Comparison of ENCODE assay signal across 9 cellular contexts in genomic region chr1:109876617-109877319, GRCh38. TPM values are rescaled to one million over a fixed set of nuclear protein-coding genes. Genes with fewer than 3 reads are reported as not detected.
DNase-seq lines count a peak whose midpoint lies in the region; TF ChIP-seq lines count a peak whose summit lies in the region.
"Had no signal": no experiment of that assay in that cellular context is flagged by ENCODE, and none has a peak within 500 bp of the region (broad histone marks: within the 10 kb centered on the region; RNA-seq: fewer than 3 reads in every experiment).

No MANE protein-coding gene starts in this region.

- peak overlapping the region; percentile 73 for H3K4me2 ChIP-seq in PC-9

- no peak for TF ChIP-seq CTCF in PC-9 (conservative IDR thresholded peaks at IDR 0.05)
- TF ChIP-seq CTCF in esophagus squamous epithelium (IDR thresholded peaks at IDR 0.05) = no peak
- no peak for TF ChIP-seq CTCF in vagina (IDR thresholded peaks at IDR 0.05)
- no peak for TF ChIP-seq CTCF in Calu3 (IDR thresholded peaks at IDR 0.05; ENCODE audit: unreplicated experiment)

- H3K36me3 ChIP-seq in PC-9 (ENCODE audit: low read depth) (no peaks in the 10 kb centered on the region), esophagus squamous epithelium (no peaks in the 10 kb centered on the region), vagina (no peaks in the 10 kb centered on the region)

- 79 to 97% methylated on average over 3 to 4 of the region's 4 CpGs for WGBS in esophagus squamous epithelium, 2 donors

- H2AFZ ChIP-seq in PC-9 = peak overlapping the region; percentile 73

- H3K27ac ChIP-seq in PC-9 = peak overlapping the region; percentile 82
- H3K27ac ChIP-seq in esophagus squamous epithelium = peak overlapping the region; percentile 70 to 93 (median 76)
- peak overlapping the region; percentile 83 for H3K27ac ChIP-seq in vagina

- BruUV-seq in PC-9 (replicated peaks; lab: Mats Ljungman, UMichigan) (TSS peak; percentile 67), Calu3 (replicated peaks; lab: Mats Ljungman, UMichigan) (no TSS peak)

- no peak overlapping the region for H3K4me3 Mint-ChIP-seq in Calu3 (ENCODE audit: low read depth, unreplicated experiment)

- no peaks in the 10 kb centered on the region for H4K20me1 ChIP-seq in PC-9 (ENCODE audit: insufficient read depth)

- H3K27me3 ChIP-seq in PC-9 (ENCODE audit: insufficient read depth, low read depth) = no peaks in the 10 kb centered on the region
- no peaks in the 10 kb centered on the region for H3K27me3 ChIP-seq in esophagus squamous epithelium
- no peaks in the 10 kb centered on the region for H3K27me3 ChIP-seq in vagina

- CTCF ChIA-PET in PC-9 (lab: Charles Lee) (interaction anchor here (0.6 to 1.2 kb wide), 4 partner anchors 83 to 1200 kb away, joined by 3 to 17 read pairs (median 8); no protein-coding TSS in a partner anchor), Calu3 (lab: Charles Lee) (interaction anchor here (0.6 kb wide), 2 partner anchors 9 to 137 kb away, joined by 3 to 5 read pairs; no protein-coding TSS in a partner anchor)

- peak overlapping the region; percentile 30; the same call in 1 of the 2 replicates for H3K4me3 ChIP-seq in PC-9
- H3K4me3 ChIP-seq in esophagus squamous epithelium = peak overlapping the region in 1 of 4 donors; percentile 39
- H3K4me3 ChIP-seq in vagina = no peak overlapping the region

- H3K4me1 ChIP-seq in PC-9 (replicated peaks; ENCODE audit: insufficient read depth) (peaks cover 49% of the 10 kb centered on the region), esophagus squamous epithelium (peaks cover 10 to 57% (median 34%) of the 10 kb centered on the region in 3 donors), vagina (peaks cover 64% of the 10 kb centered on the region)

- peaks cover 37% of the 10 kb centered on the region for H3F3A ChIP-seq in PC-9 (ENCODE audit: insufficient read depth, low read depth)

- no peaks in the 10 kb centered on the region for H3K79me2 ChIP-seq in PC-9 (ENCODE audit: low read depth)

- H3K9me3 Mint-ChIP-seq in Calu3 (ENCODE audit: low read depth, unreplicated experiment) = no peaks in the 10 kb centered on the region

- intact Hi-C loops in PC-9 (cut with micrococcal nuclease; ENCODE audit: unreplicated experiment) (loop anchor here (1.0 kb wide), 3 partner anchors 52 to 104 kb away; no protein-coding TSS in a partner anchor), esophagus squamous epithelium (cut with DNase I) (no loop called here), vagina (cut with DNase I) (loop anchor here (5.0 kb wide), 1 partner anchor 36 kb away; the partner anchor contains the start of gene CSF1), Calu3 (cut with micrococcal nuclease; ENCODE audit: unreplicated experiment) (no loop called here)

- H3K27me3 Mint-ChIP-seq in Calu3 (ENCODE audit: unreplicated experiment) = no peaks in the 10 kb centered on the region

- no peaks in the 10 kb centered on the region for H3K9me2 ChIP-seq in PC-9 (ENCODE audit: insufficient read depth)

- POLR2A ChIA-PET in PC-9 (lab: Charles Lee; ENCODE audit: unreplicated experiment) = interaction anchor here (0.7 to 1.1 kb wide), 4 partner anchors 26 to 680 kb away, joined by 3 to 5 read pairs (median 4); no protein-coding TSS in a partner anchor

- H3K9me3 ChIP-seq in PC-9 (ENCODE audit: insufficient read depth, low read depth) (no peaks in the 10 kb centered on the region), esophagus squamous epithelium (no peaks in the 10 kb centered on the region), vagina (no peaks in the 10 kb centered on the region)

- DNase-seq in PC-9 (peak in 1 of 2 experiments; percentile 17), esophagus squamous epithelium (lab: John Stamatoyannopoulos, UW) (no peak), myocyte (ENCODE audit: low read depth) (peak; percentile 55), vagina (ENCODE audit: extremely low spot score in 2 of 2) (no peak), NCI-H345 treated with DMSO at 0.1 percent for 48 hours (lab: John Stamatoyannopoulos, UW; ENCODE audit: unreplicated experiment) (no peak), NCI-H1417 (lab: John Stamatoyannopoulos, UW) (no peak), Calu3 (no peak)
- DNase-seq: activated CD4-positive, alpha-beta T cell treated with anti-CD3 and anti-CD28 coated beads for 1 hour; NCI-H2081 treated with DMSO at 0.1 percent for 48 hours had no signal

- H3K36me3 Mint-ChIP-seq in Calu3 (ENCODE audit: insufficient read depth, unreplicated experiment) = no peaks in the 10 kb centered on the region

- TF ChIP-seq POLR2A in esophagus squamous epithelium (IDR thresholded peaks at IDR 0.05) (no peak), vagina (IDR thresholded peaks at IDR 0.05) (no peak)

- no peak overlapping the region for H3K27ac Mint-ChIP-seq in Calu3 (ENCODE audit: unreplicated experiment)

- no peaks in the 10 kb centered on the region for H3K4me1 Mint-ChIP-seq in Calu3 (ENCODE audit: low read depth, unreplicated experiment)

RNA-seq across cellular contexts. Expression of gene CSF1, which starts 33.9 kb away (rescaled TPM):
- total RNA-seq in PC-9 (2021) = 29.8 and 35.2 TPM in 2 replicates
- 10 to 100 TPM in 3 of 4 donors, 1 to 10 TPM in 1; 7.6 to 34.8 (median 15.9) TPM for total RNA-seq in esophagus squamous epithelium
- 33.8 and 34.9 TPM in 2 replicates for total RNA-seq in myocyte
- polyA plus RNA-seq in myocyte (2012) = 21.0 TPM
- total RNA-seq in vagina = 159 TPM
- 10.8 and 11.1 TPM in 2 replicates for total RNA-seq in Calu3 (2022)

Comparison
In these comparisons a context has a peak if more than half of its experiments do, and no peak if none do; other contexts are left out.
1. intact Hi-C loops: an anchor here in PC-9 (1.0 kb wide) and vagina (5.0 kb wide); none called in esophagus squamous epithelium and Calu3.